Comparison of ENCODE assay signal across 32 cellular contexts in genomic region chr19:13112555-13112954, GRCh38.
"Had no signal": no experiment of that assay in that cellular context is flagged by ENCODE, and none has a peak within 500 bp of the region (broad histone marks: within the 10 kb centered on the region; RNA-seq: fewer than 3 reads in every experiment).

No MANE protein-coding gene starts in this region.

- ATAC-seq: activated CD4-positive, CD25-positive, alpha-beta regulatory T cell treated with anti-CD3 and anti-CD28 coated beads, Interleukin-2, amount 50 U/mL, for 24 hours; activated CD8-positive, alpha-beta memory T cell treated with anti-CD3 and anti-CD28 coated beads, Interleukin-2, amount 10 ng/mL, durations not matched to agents 7 days and 5 days; activated CD8-positive, alpha-beta T cell treated with anti-CD3 and anti-CD28 coated beads, Interleukin-2, amount 10 ng/mL, durations not matched to agents 7 days and 5 days; activated naive CD8-positive, alpha-beta T cell treated with anti-CD3 and anti-CD28 coated beads, Interleukin-2, amount 50 U/mL, for 24 hours; body of pancreas; effector memory CD8-positive, alpha-beta T cell; foreskin keratinocyte; gastrocnemius medialis; T-helper 17 cell had no signal

- H3K27ac ChIP-seq: adrenal gland, body of pancreas, esophagus muscularis mucosa, foreskin keratinocyte, gastrocnemius medialis, WERI-Rb-1 had no signal

- H3K4me3 ChIP-seq: adrenal gland, body of pancreas, esophagus muscularis mucosa, gastrocnemius medialis had no signal

- DNase-seq: activated B cell treated with CpG ODN at 0.5 μM for 24 hours; activated CD4-positive, alpha-beta memory T cell treated with anti-CD3 and anti-CD28 coated beads for 36 hours; activated CD4-positive, alpha-beta T cell treated with anti-CD3 and anti-CD28 coated beads for 48 hours; activated CD8-positive, alpha-beta memory T cell treated with anti-CD3 and anti-CD28 coated beads, Interleukin-2, amount 10 ng/mL, durations not matched to agents 7 days and 5 days; activated CD8-positive, alpha-beta memory T cell treated with anti-CD3 and anti-CD28 coated beads, Interleukin-2, amount 50 U/mL, for 4 hours; activated CD8-positive, alpha-beta T cell treated with anti-CD3 and anti-CD28 coated beads, Interleukin-2, amount 10 ng/mL, durations not matched to agents 7 days and 5 days; activated effector memory CD4-positive, alpha-beta T cell treated with anti-CD3 and anti-CD28 coated beads, Interleukin-2, amount 50 U/mL, for 16 hours; activated naive CD4-positive, alpha-beta T cell treated with anti-CD3 and anti-CD28 coated beads for 36 hours; activated naive CD8-positive, alpha-beta T cell treated with anti-CD3 and anti-CD28 coated beads for 36 hours; activated naive CD8-positive, alpha-beta T cell treated with anti-CD3 and anti-CD28 coated beads, Interleukin-2, amount 50 U/mL, for 24 hours; activated T-cell treated with anti-CD3 and anti-CD28 coated beads, Interleukin-2, amount 50 U/mL, for 1 hour; activated T-cell treated with anti-CD3 and anti-CD28 coated beads, Interleukin-2, amount 50 U/mL, for 48 hours; adrenal gland; amygdala; aorta; body of pancreas; caudate nucleus; cortex of kidney; dermis blood vessel endothelial cell; effector CD4-positive, alpha-beta T cell; effector memory CD8-positive, alpha-beta T cell; erythroblast; foreskin keratinocyte; gastrocnemius medialis; glutamatergic neuron; T-helper 1 cell; T-helper 17 cell; T1000; WERI-Rb-1 had no signal

- H3K27me3 ChIP-seq: adrenal gland, body of pancreas, esophagus muscularis mucosa, foreskin keratinocyte, gastrocnemius medialis had no signal

- H3K9me3 ChIP-seq: adrenal gland, body of pancreas, esophagus muscularis mucosa, gastrocnemius medialis had no signal

- FAIRE-seq: colon had no signal

- H3K4me1 ChIP-seq: foreskin keratinocyte had no signal
